ENCODE assay signal across 24 cellular contexts in the genomic region with DNA sequence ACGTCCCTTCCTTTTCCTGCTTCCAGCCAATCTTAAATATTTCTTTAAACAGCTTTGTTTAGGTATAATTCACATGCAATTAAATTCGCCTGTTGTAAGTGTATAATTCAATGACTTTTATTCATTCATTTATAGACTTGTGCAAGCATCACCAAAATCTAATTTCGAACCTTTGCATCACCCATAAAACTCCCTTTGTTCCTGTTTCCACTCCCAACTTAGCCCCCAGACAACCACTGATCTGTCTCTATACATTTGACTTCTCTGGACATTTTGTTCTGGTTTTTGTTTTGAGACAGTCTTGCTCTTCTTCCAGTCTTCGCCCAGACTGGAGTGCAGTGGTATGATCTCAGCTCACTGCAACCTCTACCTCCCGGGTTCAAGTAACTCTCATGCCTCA.
DNase-seq lines count a peak whose midpoint lies in the region; ATAC-seq, FAIRE-seq and TF ChIP-seq lines count a peak whose summit lies in the region.
"Had no signal": no experiment of that assay in that cellular context is flagged by ENCODE, and none has a peak within 500 bp of the region (broad histone marks: within the 10 kb centered on the region; RNA-seq: fewer than 3 reads in every experiment).

No MANE protein-coding gene starts in this region.

- H3K9ac ChIP-seq in kidney (ENCODE audit: low read length in 2 of 2), result no peak overlapping the region

- DNase-seq in natural killer cell, result no peak
- no peak for DNase-seq in natural killer cell treated with Interleukin-12 subunit alpha and Interleukin-12 subunit beta and Interleukin-15 and Interleukin-18, amount 100 ng/mL, for 72 hours (ENCODE audit: low spot score)
- peak; percentile 11 for DNase-seq in SK-MEL-5 (ENCODE audit: low read depth, low spot score)
- DNase-seq in foreskin melanocyte, result peak; percentile 55
- no peak for DNase-seq in activated T-cell treated with anti-CD3 and anti-CD28 coated beads, Interleukin-2, amount 50 U/mL, for 24 hours
- no peak for DNase-seq in kidney
- DNase-seq in activated T-cell treated with anti-CD3 and anti-CD28 coated beads, Interleukin-2, amount 50 U/mL, for 48 hours, result no peak
- DNase-seq: AML-193; C1 segment of cervical spinal cord; CD8-positive, alpha-beta T cell; DMS153; MM.1S; NCI-H1105; NCI-H146; NCI-H2029; NCI-H2171; NCI-H345; NCI-H524; NCI-H82; Right ventricle myocardium superior had no signal

- intact Hi-C loops in natural killer cell (cut with micrococcal nuclease), result no loop called here
- intact Hi-C loops in kidney (cut with DNase I), result no loop called here

- no peaks in the 10 kb centered on the region for H3K4me1 ChIP-seq in kidney (ENCODE audit: control insufficient read depth in 1 of 2, insufficient read depth in 1 of 2, low read depth in 1 of 2, low read length in 2 of 2)

- peak overlapping the region; percentile 56 for H3K27ac Mint-ChIP-seq in natural killer cell
- H3K27ac Mint-ChIP-seq in natural killer cell treated with Interleukin-12 subunit alpha and Interleukin-12 subunit beta and Interleukin-15 and Interleukin-18, amount 100 ng/mL, for 72 hours, result no peak overlapping the region
- no peak overlapping the region for H3K27ac Mint-ChIP-seq in activated T-cell treated with anti-CD3 and anti-CD28 coated beads, Interleukin-2, amount 50 U/mL, for 24 hours
- H3K27ac Mint-ChIP-seq: CD8-positive, alpha-beta T cell had no signal

- H3K4me3 Mint-ChIP-seq in natural killer cell, result no peak overlapping the region
- H3K4me3 Mint-ChIP-seq in natural killer cell treated with Interleukin-12 subunit alpha and Interleukin-12 subunit beta and Interleukin-15 and Interleukin-18, amount 100 ng/mL, for 72 hours, result no peak overlapping the region
- no peak overlapping the region for H3K4me3 Mint-ChIP-seq in activated T-cell treated with anti-CD3 and anti-CD28 coated beads, Interleukin-2, amount 50 U/mL, for 24 hours
- H3K4me3 Mint-ChIP-seq: CD8-positive, alpha-beta T cell had no signal

- H3K27me3 Mint-ChIP-seq in natural killer cell (ENCODE audit: low read depth in 2 of 2), result no peaks in the 10 kb centered on the region
- H3K27me3 Mint-ChIP-seq in natural killer cell treated with Interleukin-12 subunit alpha and Interleukin-12 subunit beta and Interleukin-15 and Interleukin-18, amount 100 ng/mL, for 72 hours, result no peaks in the 10 kb centered on the region
- no peaks in the 10 kb centered on the region for H3K27me3 Mint-ChIP-seq in activated T-cell treated with anti-CD3 and anti-CD28 coated beads, Interleukin-2, amount 50 U/mL, for 24 hours

- no peaks in the 10 kb centered on the region for H3K36me3 Mint-ChIP-seq in natural killer cell
- H3K36me3 Mint-ChIP-seq in natural killer cell treated with Interleukin-12 subunit alpha and Interleukin-12 subunit beta and Interleukin-15 and Interleukin-18, amount 100 ng/mL, for 72 hours, result no peaks in the 10 kb centered on the region
- no peaks in the 10 kb centered on the region for H3K36me3 Mint-ChIP-seq in activated T-cell treated with anti-CD3 and anti-CD28 coated beads, Interleukin-2, amount 50 U/mL, for 24 hours (ENCODE audit: low read depth)
- H3K36me3 Mint-ChIP-seq: CD8-positive, alpha-beta T cell had no signal

- in situ Hi-C loops in SK-MEL-5 (cut with HindIII; ENCODE audit: low pct_unique_long_range_greater_than_20kb, low sequenced_read_pairs), result no loop called here

- H3K4me3 ChIP-seq in kidney (ENCODE audit: low read length in 2 of 2), result no peak overlapping the region

- no peaks in the 10 kb centered on the region for H3K36me3 ChIP-seq in kidney (ENCODE audit: control insufficient read depth in 1 of 2, insufficient read depth in 2 of 2, low read length in 2 of 2)

- TF ChIP-seq CTCF in natural killer cell (IDR thresholded peaks at IDR 0.05) (no peak), kidney (IDR thresholded peaks at IDR 0.05; ENCODE audit: borderline replicate concordance, extremely low read depth, insufficient read depth) (no peak)

- H3K9me3 ChIP-seq in kidney (ENCODE audit: control insufficient read depth in 1 of 2, low read length in 2 of 2), result no peaks in the 10 kb centered on the region

- no peak overlapping the region for H3K27ac ChIP-seq in kidney (ENCODE audit: low read depth in 2 of 2, low read length in 2 of 2)

- no peak for ATAC-seq in natural killer cell
- no peak for ATAC-seq in natural killer cell treated with Interleukin-12 subunit alpha and Interleukin-12 subunit beta and Interleukin-15 and Interleukin-18, amount 100 ng/mL, for 72 hours
- ATAC-seq: CD8-positive, alpha-beta T cell had no signal

- peaks cover 38 to 41% of the 10 kb centered on the region in 2 donors for H3K4me1 Mint-ChIP-seq in natural killer cell
- peaks cover 25 to 32% of the 10 kb centered on the region in 2 donors for H3K4me1 Mint-ChIP-seq in natural killer cell treated with Interleukin-12 subunit alpha and Interleukin-12 subunit beta and Interleukin-15 and Interleukin-18, amount 100 ng/mL, for 72 hours (ENCODE audit: low read depth in 2 of 2)
- no peaks in the 10 kb centered on the region for H3K4me1 Mint-ChIP-seq in activated T-cell treated with anti-CD3 and anti-CD28 coated beads, Interleukin-2, amount 50 U/mL, for 24 hours (ENCODE audit: low read depth)

- FAIRE-seq in kidney (lab: Jason Lieb, UNC), result no peak
- FAIRE-seq: GM12892, GM18507, H1, RCC 7860 had no signal

- H3K9me3 Mint-ChIP-seq in natural killer cell, result no peaks in the 10 kb centered on the region
- H3K9me3 Mint-ChIP-seq in natural killer cell treated with Interleukin-12 subunit alpha and Interleukin-12 subunit beta and Interleukin-15 and Interleukin-18, amount 100 ng/mL, for 72 hours, result no peaks in the 10 kb centered on the region
- H3K9me3 Mint-ChIP-seq in activated T-cell treated with anti-CD3 and anti-CD28 coated beads, Interleukin-2, amount 50 U/mL, for 24 hours, result no peaks in the 10 kb centered on the region
- H3K9me3 Mint-ChIP-seq: CD8-positive, alpha-beta T cell had no signal

Comparison
In these comparisons a context has a peak if more than half of its experiments do, and no peak if none do; other contexts are left out.
1. H3K27ac Mint-ChIP-seq: peak in natural killer cell (2 of 2); none in natural killer cell treated with Interleukin-12 subunit alpha and Interleukin-12 subunit beta and Interleukin-15 and Interleukin-18, amount 100 ng/mL, for 72 hours (0 of 2) and activated T-cell treated with anti-CD3 and anti-CD28 coated beads, Interleukin-2, amount 50 U/mL, for 24 hours (single experiment).
2. DNase-seq: peak in SK-MEL-5 (single experiment) and foreskin melanocyte (single experiment); none in natural killer cell (single experiment), natural killer cell treated with Interleukin-12 subunit alpha and Interleukin-12 subunit beta and Interleukin-15 and Interleukin-18, amount 100 ng/mL, for 72 hours (single experiment), activated T-cell treated with anti-CD3 and anti-CD28 coated beads, Interleukin-2, amount 50 U/mL, for 24 hours (single experiment), kidney (single experiment) and activated T-cell treated with anti-CD3 and anti-CD28 coated beads, Interleukin-2, amount 50 U/mL, for 48 hours (0 of 2).